ENCODE assay signal across 1 cellular context in genomic region chr2:121237980-121238665, GRCh38.
TF ChIP-seq lines count a peak whose summit lies in the region.

No MANE protein-coding gene starts in this region.

TF ChIP-seq in H1, 55 proteins besides CTCF, POLR2A, EP300 and RAD21:
- TF ChIP-seq BACH1 (IDR thresholded peaks at IDR 0.05; ENCODE audit: low read length) (peak; percentile 60; the same call in 1 of the 2 replicates), CHD2 (IDR thresholded peaks at IDR 0.05; ENCODE audit: low read length) (no peak)
